7 cellular contexts compared by ENCODE assay signal in the genomic region with DNA sequence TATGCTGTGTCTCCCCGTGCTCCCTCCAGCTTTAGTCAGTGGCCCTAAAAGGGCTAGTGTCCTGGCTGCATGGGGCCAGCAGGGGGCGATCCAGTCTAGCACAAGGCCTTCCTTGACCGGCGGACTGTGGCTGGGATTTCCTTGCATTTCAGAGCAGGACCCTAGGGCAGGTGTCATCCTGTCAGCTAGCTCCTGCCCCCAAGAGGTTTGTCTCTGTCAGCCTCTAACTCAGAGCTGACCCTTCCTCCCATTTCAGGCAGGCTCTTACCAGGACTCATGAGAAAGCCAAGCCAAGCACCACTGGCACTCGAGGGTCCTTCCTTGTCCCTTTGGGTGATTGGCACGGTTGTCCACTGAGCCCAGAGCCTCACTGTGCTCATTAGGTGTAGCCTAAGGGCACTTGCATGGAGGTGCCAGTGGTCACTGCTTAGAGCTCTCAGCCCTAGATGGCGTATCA.
DNase-seq lines count a peak whose midpoint lies in the region; ATAC-seq and TF ChIP-seq lines count a peak whose summit lies in the region.

No MANE protein-coding gene starts in this region.

- H3K9me3 Mint-ChIP-seq in naive B cell = no peaks in the 10 kb centered on the region

- no peaks in the 10 kb centered on the region for H3K36me3 Mint-ChIP-seq in naive B cell

- peak overlapping the region; percentile 69 to 99 (median 96) for H3K27ac Mint-ChIP-seq in naive B cell

- DNase-seq in GF-D8 (lab: John Stamatoyannopoulos, UW) (peak; percentile 19), SJCRH30 (peak; percentile 69 to 77), cardiac fibroblast (ENCODE audit: low read depth in 2 of 2) (peak; percentile 34 to 51), naive B cell (peak; percentile 78), NCI-H1417 treated with DMSO at 0.1 percent for 48 hours (lab: John Stamatoyannopoulos, UW) (no peak)

- TF ChIP-seq CTCF in cardiac fibroblast (IDR thresholded peaks at IDR 0.05; ENCODE audit: low read depth, low read length) = peak; percentile 78

- H3K4me1 Mint-ChIP-seq in naive B cell = peaks cover 34 to 56% (median 40%) of the 10 kb centered on the region in 3 donors

- H3K27me3 Mint-ChIP-seq in naive B cell = no peaks in the 10 kb centered on the region

- no peaks in the 10 kb centered on the region for H3K9me3 ChIP-seq in SJCRH30 (replicated peaks)

- ATAC-seq in GM19455 (IDR thresholded peaks at IDR 0.05; ENCODE audit: unreplicated experiment) (peak; percentile 74), HG03378 (IDR thresholded peaks at IDR 0.05; ENCODE audit: unreplicated experiment) (peak; percentile 86), naive B cell (ENCODE audit: low read depth in 2 of 2) (peak; percentile 69 to 70)

- H3K36me3 ChIP-seq in SJCRH30 = no peaks in the 10 kb centered on the region

- H3K27me3 ChIP-seq in SJCRH30 = peaks cover 16% of the 10 kb centered on the region; the same call in 1 of the 2 replicates

- peak overlapping the region; percentile 84 to 95 (median 90) for H3K4me3 Mint-ChIP-seq in naive B cell

- H3K27ac ChIP-seq in SJCRH30 = no peak overlapping the region

- H3K4me1 ChIP-seq in SJCRH30 = no peaks in the 10 kb centered on the region

- H3K4me3 ChIP-seq in SJCRH30 = no peak overlapping the region
- no peak overlapping the region for H3K4me3 ChIP-seq in cardiac fibroblast (replicated peaks in 1 of 2; ENCODE audit: low read depth in 2 of 2, low read length in 2 of 2)
